Comparison of ENCODE assay signal across 1 cellular context in genomic region chr2:102082591-102083586, GRCh38.
TF ChIP-seq lines count a peak whose summit lies in the region.

No MANE protein-coding gene starts in this region.

TF ChIP-seq in K562, 482 proteins besides CTCF, POLR2A, EP300 and RAD21 (continued from another document and continues in another):
- TF ChIP-seq ZNF121 (CRISPR knock-in tag; conservative IDR thresholded peaks at IDR 0.05) (no peak), ZNF143 (CRISPR knock-in tag; IDR thresholded peaks at IDR 0.05) (no peak), ELK3 (CRISPR knock-in tag; IDR thresholded peaks at IDR 0.05) (no peak), ZNF384 (IDR thresholded peaks at IDR 0.05; ENCODE audit: low read depth, low read length) (peak; percentile 72), ZNF398 (CRISPR knock-in tag; IDR thresholded peaks at IDR 0.05) (no peak), ZNF274 (IDR thresholded peaks at IDR 0.05; ENCODE audit: borderline replicate concordance, low read depth, low read length) (no peak), TSHZ1 (CRISPR knock-in tag; IDR thresholded peaks at IDR 0.05) (no peak), CBFA2T2 (conservative IDR thresholded peaks at IDR 0.05) (no peak), BCOR (IDR thresholded peaks at IDR 0.05) (no peak), HMG20B (CRISPR knock-in tag; IDR thresholded peaks at IDR 0.05) (no peak), NBN (IDR thresholded peaks at IDR 0.05; ENCODE audit: low read depth) (no peak), FOXJ2 (tag; IDR thresholded peaks at IDR 0.05) (no peak), ZNF134 (CRISPR knock-in tag; conservative IDR thresholded peaks at IDR 0.05) (no peak), BRF2 (IDR thresholded peaks at IDR 0.05; ENCODE audit: borderline replicate concordance, insufficient read depth, insufficient read length) (no peak), NEUROD1 (IDR thresholded peaks at IDR 0.05; ENCODE audit: borderline replicate concordance, low read depth, low read length, partially characterized antibody) (no peak), HDGF (IDR thresholded peaks at IDR 0.05) (no peak), ZNF699 (CRISPR knock-in tag; IDR thresholded peaks at IDR 0.05; ENCODE audit: insufficient replicate concordance) (no peak), ZNF830 (CRISPR knock-in tag; IDR thresholded peaks at IDR 0.05) (no peak), BRD9 (IDR thresholded peaks at IDR 0.05; ENCODE audit: low read depth, partially characterized antibody) (no peak), HMG20A (CRISPR knock-in tag; conservative IDR thresholded peaks at IDR 0.05) (no peak), KLF13 (tag; IDR thresholded peaks at IDR 0.05; ENCODE audit: borderline replicate concordance, low read depth) (no peak), ZNF263 (CRISPR knock-in tag; IDR thresholded peaks at IDR 0.05; ENCODE audit: borderline replicate concordance) (no peak), ATF4 (CRISPR knock-in tag; IDR thresholded peaks at IDR 0.05) (no peak), ZNF639 (CRISPR knock-in tag; conservative IDR thresholded peaks at IDR 0.05 in 1 of 2, IDR thresholded peaks at IDR 0.05 in 1 of 2) (no peak), NFIC (IDR thresholded peaks at IDR 0.05) (peak; percentile 96), PHF20 (IDR thresholded peaks at IDR 0.05; ENCODE audit: partially characterized antibody) (no peak), EGR1 (conservative IDR thresholded peaks at IDR 0.05) (peak; percentile 82), RBFOX2 (IDR thresholded peaks at IDR 0.05; ENCODE audit: low read depth, low read length) (no peak), DEAF1 (CRISPR knock-in tag; IDR thresholded peaks at IDR 0.05) (no peak), ZBTB8A (IDR thresholded peaks at IDR 0.05; ENCODE audit: partially characterized antibody) (no peak), TFAP4 (CRISPR knock-in tag; IDR thresholded peaks at IDR 0.05; ENCODE audit: borderline replicate concordance) (no peak), HEY1 (CRISPR knock-in tag; IDR thresholded peaks at IDR 0.05; ENCODE audit: borderline replicate concordance) (no peak), ZNF695 (CRISPR knock-in tag; IDR thresholded peaks at IDR 0.05) (no peak), ZNF717 (CRISPR knock-in tag; IDR thresholded peaks at IDR 0.05) (no peak), ZFX (CRISPR knock-in tag; IDR thresholded peaks at IDR 0.05) (no peak), RCOR1 (IDR thresholded peaks at IDR 0.05; ENCODE audit: borderline replicate concordance in 1 of 2, low read depth in 2 of 2, low read length in 2 of 2) (peak in 1 of 2 experiments; percentile 59; a peak in 1 of 4 replicates), SRSF7 (optimal IDR thresholded peaks at IDR 0.05; ENCODE audit: low read depth, low read length) (no peak), ATF3 (IDR thresholded peaks at IDR 0.05) (peak; percentile 74), ATF3 (CRISPR knock-in tag; conservative IDR thresholded peaks at IDR 0.05) (no peak), LCOR (CRISPR knock-in tag; IDR thresholded peaks at IDR 0.05) (no peak), ZNF512 (tag; IDR thresholded peaks at IDR 0.05) (no peak), CEBPG (CRISPR knock-in tag; IDR thresholded peaks at IDR 0.05) (no peak), CEBPG (tag; conservative IDR thresholded peaks at IDR 0.05 in 1 of 2, IDR thresholded peaks at IDR 0.05 in 1 of 2) (0 out of 4 replicates have a peak, but pooled peaks of 1 of the 2 experiments have one; percentile 40), ZFPM2 (CRISPR knock-in tag; IDR thresholded peaks at IDR 0.05) (no peak)
